Comparison of ENCODE assay signal across 1 cellular context in the genomic region with DNA sequence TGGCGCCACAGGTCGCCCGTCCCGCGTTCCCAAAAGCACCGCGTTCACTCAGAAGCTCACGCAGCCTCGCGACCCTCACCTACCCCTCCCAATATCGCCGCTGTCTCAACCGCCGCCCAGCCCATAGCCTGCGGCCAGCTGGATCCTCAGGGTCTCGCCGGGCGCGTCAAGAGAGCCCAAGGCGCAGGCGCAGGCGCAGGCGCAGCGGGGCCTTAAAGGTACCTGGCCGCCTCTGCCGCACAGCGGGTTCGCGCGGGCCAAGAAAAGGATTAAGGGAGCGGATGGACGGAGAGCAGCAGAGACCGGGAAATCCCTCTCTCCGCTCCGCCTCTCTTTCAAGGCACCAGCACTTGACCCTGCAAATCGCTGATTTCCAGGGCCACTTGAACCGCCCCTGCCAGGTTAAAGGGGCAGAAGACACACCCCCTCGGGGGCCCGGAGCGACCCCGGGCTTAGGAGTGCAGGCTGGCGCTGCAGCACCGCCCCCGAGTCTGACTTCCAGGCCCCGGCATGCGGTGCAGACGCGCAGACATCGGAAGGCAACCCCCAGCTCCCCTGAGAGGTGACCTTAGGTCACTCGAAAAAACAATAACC.
A peak's percentile ranks its signal among the peaks of the same experiment; 100 is the strongest.
TF ChIP-seq lines count a peak whose summit lies in the region.

A gene with protein sequence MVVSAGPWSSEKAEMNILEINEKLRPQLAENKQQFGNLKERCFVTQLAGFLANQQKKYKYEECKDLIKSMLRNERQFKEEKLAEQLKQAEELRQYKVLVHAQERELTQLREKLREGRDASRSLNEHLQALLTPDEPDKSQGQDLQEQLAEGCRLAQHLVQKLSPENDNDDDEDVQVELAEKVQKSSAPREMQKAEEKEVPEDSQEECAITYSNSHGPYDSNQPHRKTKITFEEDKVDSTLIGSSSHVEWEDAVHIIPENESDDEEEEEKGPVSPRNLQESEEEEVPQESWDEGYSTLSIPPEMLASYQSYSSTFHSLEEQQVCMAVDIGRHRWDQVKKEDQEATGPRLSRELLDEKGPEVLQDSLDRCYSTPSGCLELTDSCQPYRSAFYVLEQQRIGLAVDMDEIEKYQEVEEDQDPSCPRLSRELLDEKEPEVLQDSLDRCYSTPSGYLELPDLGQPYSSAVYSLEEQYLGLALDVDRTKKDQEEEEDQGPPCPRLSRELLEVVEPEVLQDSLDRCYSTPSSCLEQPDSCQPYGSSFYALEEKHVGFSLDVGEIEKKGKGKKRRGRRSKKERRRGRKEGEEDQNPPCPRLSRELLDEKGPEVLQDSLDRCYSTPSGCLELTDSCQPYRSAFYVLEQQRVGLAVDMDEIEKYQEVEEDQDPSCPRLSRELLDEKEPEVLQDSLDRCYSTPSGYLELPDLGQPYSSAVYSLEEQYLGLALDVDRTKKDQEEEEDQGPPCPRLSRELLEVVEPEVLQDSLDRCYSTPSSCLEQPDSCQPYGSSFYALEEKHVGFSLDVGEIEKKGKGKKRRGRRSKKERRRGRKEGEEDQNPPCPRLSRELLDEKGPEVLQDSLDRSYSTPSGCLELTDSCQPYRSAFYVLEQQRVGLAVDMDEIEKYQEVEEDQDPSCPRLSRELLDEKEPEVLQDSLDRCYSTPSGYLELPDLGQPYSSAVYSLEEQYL (N-terminal part only) (minus strand): TSS at position 168 of the 594 bp plus-strand sequence. CDS start 20,331 bp downstream, outside the sequence.

TF ChIP-seq in WTC11, 78 proteins besides CTCF, POLR2A, EP300 and RAD21 (continued from another document):
- TF ChIP-seq, protein P1, sequence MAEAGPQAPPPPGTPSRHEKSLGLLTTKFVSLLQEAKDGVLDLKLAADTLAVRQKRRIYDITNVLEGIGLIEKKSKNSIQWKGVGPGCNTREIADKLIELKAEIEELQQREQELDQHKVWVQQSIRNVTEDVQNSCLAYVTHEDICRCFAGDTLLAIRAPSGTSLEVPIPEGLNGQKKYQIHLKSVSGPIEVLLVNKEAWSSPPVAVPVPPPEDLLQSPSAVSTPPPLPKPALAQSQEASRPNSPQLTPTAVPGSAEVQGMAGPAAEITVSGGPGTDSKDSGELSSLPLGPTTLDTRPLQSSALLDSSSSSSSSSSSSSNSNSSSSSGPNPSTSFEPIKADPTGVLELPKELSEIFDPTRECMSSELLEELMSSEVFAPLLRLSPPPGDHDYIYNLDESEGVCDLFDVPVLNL (CRISPR knock-in tag; IDR thresholded peaks at IDR 0.05; ENCODE audit: borderline replicate concordance, low read depth): no peak
- TF ChIP-seq, protein P2, sequence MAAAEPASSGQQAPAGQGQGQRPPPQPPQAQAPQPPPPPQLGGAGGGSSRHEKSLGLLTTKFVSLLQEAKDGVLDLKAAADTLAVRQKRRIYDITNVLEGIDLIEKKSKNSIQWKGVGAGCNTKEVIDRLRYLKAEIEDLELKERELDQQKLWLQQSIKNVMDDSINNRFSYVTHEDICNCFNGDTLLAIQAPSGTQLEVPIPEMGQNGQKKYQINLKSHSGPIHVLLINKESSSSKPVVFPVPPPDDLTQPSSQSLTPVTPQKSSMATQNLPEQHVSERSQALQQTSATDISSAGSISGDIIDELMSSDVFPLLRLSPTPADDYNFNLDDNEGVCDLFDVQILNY (CRISPR knock-in tag; IDR thresholded peaks at IDR 0.05): 0 out of 2 replicates have a peak, but pooled peaks have one; percentile 45
- TF ChIP-seq, protein P3, sequence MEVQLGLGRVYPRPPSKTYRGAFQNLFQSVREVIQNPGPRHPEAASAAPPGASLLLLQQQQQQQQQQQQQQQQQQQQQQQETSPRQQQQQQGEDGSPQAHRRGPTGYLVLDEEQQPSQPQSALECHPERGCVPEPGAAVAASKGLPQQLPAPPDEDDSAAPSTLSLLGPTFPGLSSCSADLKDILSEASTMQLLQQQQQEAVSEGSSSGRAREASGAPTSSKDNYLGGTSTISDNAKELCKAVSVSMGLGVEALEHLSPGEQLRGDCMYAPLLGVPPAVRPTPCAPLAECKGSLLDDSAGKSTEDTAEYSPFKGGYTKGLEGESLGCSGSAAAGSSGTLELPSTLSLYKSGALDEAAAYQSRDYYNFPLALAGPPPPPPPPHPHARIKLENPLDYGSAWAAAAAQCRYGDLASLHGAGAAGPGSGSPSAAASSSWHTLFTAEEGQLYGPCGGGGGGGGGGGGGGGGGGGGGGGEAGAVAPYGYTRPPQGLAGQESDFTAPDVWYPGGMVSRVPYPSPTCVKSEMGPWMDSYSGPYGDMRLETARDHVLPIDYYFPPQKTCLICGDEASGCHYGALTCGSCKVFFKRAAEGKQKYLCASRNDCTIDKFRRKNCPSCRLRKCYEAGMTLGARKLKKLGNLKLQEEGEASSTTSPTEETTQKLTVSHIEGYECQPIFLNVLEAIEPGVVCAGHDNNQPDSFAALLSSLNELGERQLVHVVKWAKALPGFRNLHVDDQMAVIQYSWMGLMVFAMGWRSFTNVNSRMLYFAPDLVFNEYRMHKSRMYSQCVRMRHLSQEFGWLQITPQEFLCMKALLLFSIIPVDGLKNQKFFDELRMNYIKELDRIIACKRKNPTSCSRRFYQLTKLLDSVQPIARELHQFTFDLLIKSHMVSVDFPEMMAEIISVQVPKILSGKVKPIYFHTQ (CRISPR knock-in tag; IDR thresholded peaks at IDR 0.05): no peak
- TF ChIP-seq SP1 (CRISPR knock-in tag; conservative IDR thresholded peaks at IDR 0.05): 0 out of 2 replicates have a peak, but pooled peaks have one; percentile 44
- no peak for TF ChIP-seq MXD4 (CRISPR knock-in tag; IDR thresholded peaks at IDR 0.05; ENCODE audit: borderline replicate concordance)
- no peak for TF ChIP-seq ZNF317 (CRISPR knock-in tag; IDR thresholded peaks at IDR 0.05; ENCODE audit: borderline replicate concordance, low read depth)
- TF ChIP-seq, protein P4, sequence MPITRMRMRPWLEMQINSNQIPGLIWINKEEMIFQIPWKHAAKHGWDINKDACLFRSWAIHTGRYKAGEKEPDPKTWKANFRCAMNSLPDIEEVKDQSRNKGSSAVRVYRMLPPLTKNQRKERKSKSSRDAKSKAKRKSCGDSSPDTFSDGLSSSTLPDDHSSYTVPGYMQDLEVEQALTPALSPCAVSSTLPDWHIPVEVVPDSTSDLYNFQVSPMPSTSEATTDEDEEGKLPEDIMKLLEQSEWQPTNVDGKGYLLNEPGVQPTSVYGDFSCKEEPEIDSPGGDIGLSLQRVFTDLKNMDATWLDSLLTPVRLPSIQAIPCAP (CRISPR knock-in tag; IDR thresholded peaks at IDR 0.05): no peak
- TF ChIP-seq, protein P5, sequence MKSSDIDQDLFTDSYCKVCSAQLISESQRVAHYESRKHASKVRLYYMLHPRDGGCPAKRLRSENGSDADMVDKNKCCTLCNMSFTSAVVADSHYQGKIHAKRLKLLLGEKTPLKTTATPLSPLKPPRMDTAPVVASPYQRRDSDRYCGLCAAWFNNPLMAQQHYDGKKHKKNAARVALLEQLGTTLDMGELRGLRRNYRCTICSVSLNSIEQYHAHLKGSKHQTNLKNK (CRISPR knock-in tag; IDR thresholded peaks at IDR 0.05): no peak
- no peak for TF ChIP-seq MYBL2 (CRISPR knock-in tag; IDR thresholded peaks at IDR 0.05)
- no peak for TF ChIP-seq FOXP1 (CRISPR knock-in tag; IDR thresholded peaks at IDR 0.05; ENCODE audit: borderline replicate concordance)
